In genomic region chr18:30889582-30890301, GRCh38 we compare ENCODE assay signal across 1 cellular context.
TF ChIP-seq lines count a peak whose summit lies in the region.

No MANE protein-coding gene starts in this region.

TF ChIP-seq in H1, 55 proteins besides CTCF, POLR2A, EP300 and RAD21 (continued from another document):
- TF ChIP-seq E2F6 (IDR thresholded peaks at IDR 0.05) (peak; percentile 39; the same call in 1 of the 2 replicates), KDM1A (IDR thresholded peaks at IDR 0.05; ENCODE audit: borderline replicate concordance, low read length) (no peak), BACH1 (IDR thresholded peaks at IDR 0.05; ENCODE audit: low read length) (no peak)
